9 cellular contexts compared by ENCODE assay signal in genomic region chr2:135997380-135997779, GRCh38. TPM values are rescaled to one million over a fixed set of nuclear protein-coding genes. Genes with fewer than 3 reads are reported as not detected.
DNase-seq lines count a peak whose midpoint lies in the region; ATAC-seq and TF ChIP-seq lines count a peak whose summit lies in the region.
"Had no signal": no experiment of that assay in that cellular context is flagged by ENCODE, and none has a peak within 500 bp of the region (broad histone marks: within the 10 kb centered on the region; RNA-seq: fewer than 3 reads in every experiment).

No MANE protein-coding gene starts in this region.

- no peaks in the 10 kb centered on the region for H3K27me3 Mint-ChIP-seq in brain
- H3K27me3 Mint-ChIP-seq in stimulated activated memory B cell treated with anti-CD40 and anti-IgM and Interleukin-4, amounts not matched to agents 10 μg/mL and 1 μg/mL and 100 μg/mL, for 72 hours, result no peaks in the 10 kb centered on the region
- no peaks in the 10 kb centered on the region for H3K27me3 Mint-ChIP-seq in natural killer cell treated with Interleukin-12 subunit alpha and Interleukin-12 subunit beta and Interleukin-15 and Interleukin-18, amount 100 ng/mL, for 72 hours
- H3K27me3 Mint-ChIP-seq: CD4-positive, CD25-positive, alpha-beta regulatory T cell had no signal

- H3K4me2 ChIP-seq in Karpas-422 (ENCODE audit: low read depth, low read length, poor library complexity, severe bottlenecking), result peak overlapping the region; percentile 36

- H3K4me3 Mint-ChIP-seq in brain, result peak overlapping the region in 1 of 5 experiments; percentile 30
- no peak overlapping the region for H3K4me3 Mint-ChIP-seq in stimulated activated memory B cell treated with anti-CD40 and anti-IgM and Interleukin-4, amounts not matched to agents 10 μg/mL and 1 μg/mL and 100 μg/mL, for 72 hours
- H3K4me3 Mint-ChIP-seq in natural killer cell treated with Interleukin-12 subunit alpha and Interleukin-12 subunit beta and Interleukin-15 and Interleukin-18, amount 100 ng/mL, for 72 hours, result no peak overlapping the region
- H3K4me3 Mint-ChIP-seq: CD4-positive, CD25-positive, alpha-beta regulatory T cell had no signal

- H3K9me2 ChIP-seq in Karpas-422 (replicated peaks; ENCODE audit: insufficient read depth, low read length), result no peaks in the 10 kb centered on the region

- peaks cover 50% of the 10 kb centered on the region for H3K4me1 Mint-ChIP-seq in brain
- peaks cover 34% of the 10 kb centered on the region for H3K4me1 Mint-ChIP-seq in stimulated activated memory B cell treated with anti-CD40 and anti-IgM and Interleukin-4, amounts not matched to agents 10 μg/mL and 1 μg/mL and 100 μg/mL, for 72 hours
- peaks cover 3 to 9% of the 10 kb centered on the region in 2 donors for H3K4me1 Mint-ChIP-seq in natural killer cell treated with Interleukin-12 subunit alpha and Interleukin-12 subunit beta and Interleukin-15 and Interleukin-18, amount 100 ng/mL, for 72 hours (ENCODE audit: low read depth in 2 of 2)

- TF ChIP-seq CTCF in brain (conservative IDR thresholded peaks at IDR 0.05), result peak in 1 of 2 experiments; percentile 49

- no peak overlapping the region for H3K4me3 ChIP-seq in Karpas-422 (ENCODE audit: low read length)

- no peaks in the 10 kb centered on the region for H3K36me3 ChIP-seq in Karpas-422 (ENCODE audit: insufficient read depth, low read length)

- peak overlapping the region in 4 of 5 experiments; percentile 29 to 89 (median 63) for H3K27ac Mint-ChIP-seq in brain
- H3K27ac Mint-ChIP-seq in stimulated activated memory B cell treated with anti-CD40 and anti-IgM and Interleukin-4, amounts not matched to agents 10 μg/mL and 1 μg/mL and 100 μg/mL, for 72 hours, result peak overlapping the region; percentile 67
- H3K27ac Mint-ChIP-seq in natural killer cell treated with Interleukin-12 subunit alpha and Interleukin-12 subunit beta and Interleukin-15 and Interleukin-18, amount 100 ng/mL, for 72 hours, result no peak overlapping the region

- peak; percentile 25 for DNase-seq in activated CD4-positive, alpha-beta T cell treated with anti-CD3 and anti-CD28 coated beads for 48 hours
- DNase-seq in activated CD4-positive, alpha-beta T cell treated with anti-CD3 and anti-CD28 coated beads for 1 hour, result no peak
- DNase-seq in Karpas-422 (peak; percentile 69), middle frontal gyrus (ENCODE audit: extremely low spot score, low spot score) (no peak), AG08395 (ENCODE audit: low spot score) (no peak)
- DNase-seq in natural killer cell treated with Interleukin-12 subunit alpha and Interleukin-12 subunit beta and Interleukin-15 and Interleukin-18, amount 100 ng/mL, for 72 hours (ENCODE audit: low spot score), result no peak
- DNase-seq: CD4-positive, CD25-positive, alpha-beta regulatory T cell had no signal

- no peaks in the 10 kb centered on the region for H3K36me3 Mint-ChIP-seq in brain
- no peaks in the 10 kb centered on the region for H3K36me3 Mint-ChIP-seq in stimulated activated memory B cell treated with anti-CD40 and anti-IgM and Interleukin-4, amounts not matched to agents 10 μg/mL and 1 μg/mL and 100 μg/mL, for 72 hours
- no peaks in the 10 kb centered on the region for H3K36me3 Mint-ChIP-seq in natural killer cell treated with Interleukin-12 subunit alpha and Interleukin-12 subunit beta and Interleukin-15 and Interleukin-18, amount 100 ng/mL, for 72 hours

- H3K27me3 ChIP-seq in Karpas-422 (ENCODE audit: low read length), result no peaks in the 10 kb centered on the region

- no peak overlapping the region for H3K27ac ChIP-seq in Karpas-422 (ENCODE audit: low read length)

- peaks cover 33% of the 10 kb centered on the region for H3K4me1 ChIP-seq in Karpas-422 (ENCODE audit: low read length)

- no peaks in the 10 kb centered on the region for H3K9me3 ChIP-seq in Karpas-422 (ENCODE audit: low read length)

- H2AFZ ChIP-seq in Karpas-422 (ENCODE audit: low read length), result no peak overlapping the region

- H4K20me1 ChIP-seq in Karpas-422 (ENCODE audit: insufficient read depth, low read depth, low read length), result no peaks in the 10 kb centered on the region; the same call in 1 of the 2 replicates

- no peak overlapping the region for H3K9ac ChIP-seq in Karpas-422 (ENCODE audit: low read length)

- no peaks in the 10 kb centered on the region for H3K79me2 ChIP-seq in Karpas-422 (ENCODE audit: low read length)

- peak; percentile 93 for ATAC-seq in stimulated activated memory B cell treated with anti-CD40 and anti-IgM and Interleukin-4, amounts not matched to agents 10 μg/mL and 1 μg/mL and 100 μg/mL, for 72 hours
- no peak for ATAC-seq in natural killer cell treated with Interleukin-12 subunit alpha and Interleukin-12 subunit beta and Interleukin-15 and Interleukin-18, amount 100 ng/mL, for 72 hours

- H3K9me3 Mint-ChIP-seq in brain, result peaks cover 0 to under 1% (median 0%) of the 10 kb centered on the region in 5 experiments
- H3K9me3 Mint-ChIP-seq in stimulated activated memory B cell treated with anti-CD40 and anti-IgM and Interleukin-4, amounts not matched to agents 10 μg/mL and 1 μg/mL and 100 μg/mL, for 72 hours, result no peaks in the 10 kb centered on the region
- peaks cover 3% of the 10 kb centered on the region for H3K9me3 Mint-ChIP-seq in natural killer cell treated with Interleukin-12 subunit alpha and Interleukin-12 subunit beta and Interleukin-15 and Interleukin-18, amount 100 ng/mL, for 72 hours

RNA-seq across cellular contexts. Expression of gene DARS1, which starts 12.0 kb away (rescaled TPM):
- total RNA-seq in Karpas-422 (2014; rRNA removed; shearing (Covaris generic); ENCODE audit: low replicate concordance), result 131 and 185 TPM in 2 replicates
- 51.3 TPM for polyA plus RNA-seq in brain (ENCODE audit: insufficient read depth, low read depth, low replicate concordance)
- 100 to 1,000 TPM; 113 to 116 TPM for total RNA-seq in natural killer cell treated with Interleukin-12 subunit alpha and Interleukin-12 subunit beta and Interleukin-15 and Interleukin-18, amount 100 ng/mL, for 72 hours

Comparison
In these comparisons a context has a peak if more than half of its experiments do, and no peak if none do; other contexts are left out.
1. DNase-seq: peak in activated CD4-positive, alpha-beta T cell treated with anti-CD3 and anti-CD28 coated beads for 48 hours (single experiment) and Karpas-422 (single experiment); none in activated CD4-positive, alpha-beta T cell treated with anti-CD3 and anti-CD28 coated beads for 1 hour (single experiment), middle frontal gyrus (single experiment), natural killer cell treated with Interleukin-12 subunit alpha and Interleukin-12 subunit beta and Interleukin-15 and Interleukin-18, amount 100 ng/mL, for 72 hours (single experiment) and AG08395 (single experiment).
2. H3K27ac Mint-ChIP-seq: peak in brain (4 of 5) and stimulated activated memory B cell treated with anti-CD40 and anti-IgM and Interleukin-4, amounts not matched to agents 10 μg/mL and 1 μg/mL and 100 μg/mL, for 72 hours (single experiment); none in natural killer cell treated with Interleukin-12 subunit alpha and Interleukin-12 subunit beta and Interleukin-15 and Interleukin-18, amount 100 ng/mL, for 72 hours (0 of 2).